In the genomic region with DNA sequence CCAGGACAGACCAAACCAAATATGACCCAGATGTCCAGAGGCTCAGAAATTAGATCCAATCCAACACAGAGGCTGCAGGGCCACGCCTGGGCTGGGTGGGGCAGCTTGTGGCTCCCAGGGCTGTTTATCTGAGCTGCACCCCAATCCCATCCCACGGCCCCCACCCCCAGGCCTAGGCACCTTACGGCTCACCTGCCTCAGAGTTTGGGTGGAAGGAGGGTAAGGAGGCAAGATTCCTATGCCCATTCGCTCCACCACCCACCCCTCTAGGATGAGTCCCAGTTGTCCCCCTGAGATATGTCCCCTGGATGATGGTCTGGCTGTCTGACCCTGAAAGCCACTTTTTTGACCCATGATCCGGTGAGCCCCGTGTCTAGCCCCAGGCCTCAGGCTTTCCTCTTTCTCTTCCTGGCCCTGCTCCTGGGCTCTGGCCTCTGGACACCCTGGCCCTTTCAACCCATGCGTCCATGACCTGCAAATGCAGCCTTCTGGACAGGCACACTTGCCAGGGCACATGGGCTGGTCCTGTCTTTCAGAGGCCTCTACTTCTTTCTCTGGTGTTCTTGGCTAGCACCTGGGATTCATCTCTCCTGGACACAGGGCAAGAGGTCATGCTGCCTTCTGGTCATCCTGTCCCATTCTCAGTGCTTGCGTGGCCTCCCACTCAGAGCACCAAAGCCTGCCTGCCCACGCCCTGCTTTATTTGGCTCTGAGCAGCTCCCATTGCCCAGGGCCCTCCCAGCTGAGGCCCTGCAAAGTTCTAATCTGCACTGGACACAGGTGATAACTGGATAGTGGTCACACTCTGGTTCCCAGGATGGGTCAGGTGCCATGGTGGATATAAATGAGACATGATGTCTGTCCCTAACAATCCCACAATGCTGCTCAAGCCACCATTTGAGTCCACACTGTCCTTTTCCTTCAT, we compare ENCODE assay signal across 18 cellular contexts. TPM values are rescaled to one million over a fixed set of nuclear protein-coding genes. Genes with fewer than 3 reads are reported as not detected.
DNase-seq lines count a peak whose midpoint lies in the region; ATAC-seq and TF ChIP-seq lines count a peak whose summit lies in the region.
"Had no signal": no experiment of that assay in that cellular context is flagged by ENCODE, and none has a peak within 500 bp of the region (broad histone marks: within the 10 kb centered on the region; RNA-seq: fewer than 3 reads in every experiment).

No MANE protein-coding gene starts in this region.

- H3K27ac ChIP-seq in OCI-LY7 (ENCODE audit: low read depth, low read length, poor library complexity, severe bottlenecking) (peak overlapping the region; percentile 64), spleen (no peak overlapping the region)

- intact Hi-C loops in OCI-LY7 (cut with micrococcal nuclease; ENCODE audit: unreplicated experiment) (no loop called here), spleen (cut with DNase I; ENCODE audit: low total_unique reads) (no loop called here)

- H3K4me1 ChIP-seq in OCI-LY7 (ENCODE audit: insufficient read depth, low read length, poor library complexity, severe bottlenecking), result peaks cover 22% of the 10 kb centered on the region
- H3K4me1 ChIP-seq in spleen, result no peaks in the 10 kb centered on the region

- H2AFZ ChIP-seq in OCI-LY7 (ENCODE audit: low read length), result peak overlapping the region; percentile 59

- 85 to 97% (median 92%) methylated on average over 6 to 9 of the region's 9 CpGs for WGBS in spleen, 5 donors

- H3K27ac Mint-ChIP-seq in activated naive CD8-positive, alpha-beta T cell treated with anti-CD3 and anti-CD28 coated beads, Interleukin-2, amount 10 ng/mL, durations not matched to agents 7 days and 5 days, result peak overlapping the region; percentile 51
- H3K27ac Mint-ChIP-seq in activated naive CD8-positive, alpha-beta T cell treated with anti-CD3 and anti-CD28 coated beads, Interleukin-2, amount 50 U/mL, for 24 hours, result no peak overlapping the region
- H3K27ac Mint-ChIP-seq in naive thymus-derived CD8-positive, alpha-beta T cell, result no peak overlapping the region
- H3K27ac Mint-ChIP-seq in activated naive CD4-positive, alpha-beta T cell treated with anti-CD3 and anti-CD28 coated beads, Interleukin-2, amount 10 ng/mL, durations not matched to agents 7 days and 5 days, result no peak overlapping the region

- H3K4me3 ChIP-seq in OCI-LY7 (ENCODE audit: low read depth, low read length, poor library complexity, severe bottlenecking), result no peak overlapping the region
- no peak overlapping the region for H3K4me3 ChIP-seq in spleen

- CTCF ChIA-PET in OCI-LY7 (lab: Charles Lee; ENCODE audit: unreplicated experiment), result no interaction called here
- CTCF ChIA-PET in activated naive CD4-positive, alpha-beta T cell treated with anti-CD3 and anti-CD28 coated beads, Interleukin-2, amount 10 ng/mL, durations not matched to agents 7 days and 5 days (lab: Charles Lee), result interaction anchor here (0.8 to 2.0 kb wide), 4 partner anchors 8 to 73 kb away, joined by 3 to 6 read pairs (median 5); no protein-coding TSS in a partner anchor

- no peak for ATAC-seq in activated naive CD8-positive, alpha-beta T cell treated with anti-CD3 and anti-CD28 coated beads, Interleukin-2, amount 10 ng/mL, durations not matched to agents 7 days and 5 days (ENCODE audit: low read depth)
- no peak for ATAC-seq in activated naive CD8-positive, alpha-beta T cell treated with anti-CD3 and anti-CD28 coated beads, Interleukin-2, amount 50 U/mL, for 24 hours
- no peak for ATAC-seq in GM21737 (IDR thresholded peaks at IDR 0.05; ENCODE audit: unreplicated experiment)
- ATAC-seq in naive thymus-derived CD8-positive, alpha-beta T cell, result no peak

- H3K36me3 Mint-ChIP-seq in activated naive CD8-positive, alpha-beta T cell treated with anti-CD3 and anti-CD28 coated beads, Interleukin-2, amount 10 ng/mL, durations not matched to agents 7 days and 5 days, result no peaks in the 10 kb centered on the region
- H3K36me3 Mint-ChIP-seq in activated naive CD8-positive, alpha-beta T cell treated with anti-CD3 and anti-CD28 coated beads, Interleukin-2, amount 50 U/mL, for 24 hours (ENCODE audit: low read depth), result no peaks in the 10 kb centered on the region
- H3K36me3 Mint-ChIP-seq in naive thymus-derived CD8-positive, alpha-beta T cell, result no peaks in the 10 kb centered on the region
- H3K36me3 Mint-ChIP-seq in activated naive CD4-positive, alpha-beta T cell treated with anti-CD3 and anti-CD28 coated beads, Interleukin-2, amount 10 ng/mL, durations not matched to agents 7 days and 5 days, result no peaks in the 10 kb centered on the region

- no peaks in the 10 kb centered on the region for H3K9me2 ChIP-seq in OCI-LY7 (ENCODE audit: insufficient read depth, low read length)

- BruUV-seq in OCI-LY7 (replicated peaks; lab: Mats Ljungman, UMichigan), result no TSS peak

- no peak for DNase-seq in activated naive CD8-positive, alpha-beta T cell treated with anti-CD3 and anti-CD28 coated beads, Interleukin-2, amount 10 ng/mL, durations not matched to agents 7 days and 5 days
- DNase-seq in activated naive CD8-positive, alpha-beta T cell treated with anti-CD3 and anti-CD28 coated beads, Interleukin-2, amount 50 U/mL, for 24 hours, result no peak
- DNase-seq in OCI-LY7 (ENCODE audit: low spot score) (no peak), islet precursor cell (peak; percentile 49), spleen (peak; percentile 49)
- no peak for DNase-seq in naive thymus-derived CD8-positive, alpha-beta T cell
- DNase-seq in activated naive CD4-positive, alpha-beta T cell treated with anti-CD3 and anti-CD28 coated beads, Interleukin-2, amount 10 ng/mL, durations not matched to agents 7 days and 5 days, result no peak
- DNase-seq: DMS79 treated with DMSO at 0.1 percent for 48 hours; NCI-H1436; NCI-H2029 treated with DMSO at 0.1 percent for 48 hours; NCI-H2171 treated with DMSO at 0.1 percent for 48 hours; NK-92 treated with Interleukin-12 subunit alpha and Interleukin-12 subunit beta, amount 100 ng/mL, for 24 hours; Right ventricle myocardium superior had no signal

- no peaks in the 10 kb centered on the region for H3K4me1 Mint-ChIP-seq in activated naive CD8-positive, alpha-beta T cell treated with anti-CD3 and anti-CD28 coated beads, Interleukin-2, amount 10 ng/mL, durations not matched to agents 7 days and 5 days
- H3K4me1 Mint-ChIP-seq in activated naive CD8-positive, alpha-beta T cell treated with anti-CD3 and anti-CD28 coated beads, Interleukin-2, amount 50 U/mL, for 24 hours, result no peaks in the 10 kb centered on the region
- H3K4me1 Mint-ChIP-seq in naive thymus-derived CD8-positive, alpha-beta T cell, result peaks cover 0 to 7% (median 0%) of the 10 kb centered on the region in 4 donors
- H3K4me1 Mint-ChIP-seq in activated naive CD4-positive, alpha-beta T cell treated with anti-CD3 and anti-CD28 coated beads, Interleukin-2, amount 10 ng/mL, durations not matched to agents 7 days and 5 days, result no peaks in the 10 kb centered on the region

- no peaks in the 10 kb centered on the region for H3K9me3 ChIP-seq in OCI-LY7 (ENCODE audit: low read length)
- H3K9me3 ChIP-seq in spleen, result no peaks in the 10 kb centered on the region

- no peaks in the 10 kb centered on the region for H4K20me1 ChIP-seq in OCI-LY7 (ENCODE audit: insufficient read depth, low read length)

- no peak overlapping the region for H3K4me3 Mint-ChIP-seq in activated naive CD8-positive, alpha-beta T cell treated with anti-CD3 and anti-CD28 coated beads, Interleukin-2, amount 10 ng/mL, durations not matched to agents 7 days and 5 days
- H3K4me3 Mint-ChIP-seq in activated naive CD8-positive, alpha-beta T cell treated with anti-CD3 and anti-CD28 coated beads, Interleukin-2, amount 50 U/mL, for 24 hours, result no peak overlapping the region
- H3K4me3 Mint-ChIP-seq in naive thymus-derived CD8-positive, alpha-beta T cell, result no peak overlapping the region
- no peak overlapping the region for H3K4me3 Mint-ChIP-seq in activated naive CD4-positive, alpha-beta T cell treated with anti-CD3 and anti-CD28 coated beads, Interleukin-2, amount 10 ng/mL, durations not matched to agents 7 days and 5 days

- peaks cover 0 to 90% (median 16%) of the 10 kb centered on the region in 7 donors for H3K27me3 ChIP-seq in spleen (replicated peaks in 1 of 7)

- H3K79me2 ChIP-seq in OCI-LY7 (ENCODE audit: insufficient read depth, low read depth, low read length), result no peaks in the 10 kb centered on the region

- peak overlapping the region; percentile 52; the same call in 1 of the 2 replicates for H3K4me2 ChIP-seq in OCI-LY7 (ENCODE audit: low read length)

- TF ChIP-seq CTCF in OCI-LY7 (conservative IDR thresholded peaks at IDR 0.05; ENCODE audit: low read length) (no peak), spleen (IDR thresholded peaks at IDR 0.05 in 8 of 11, conservative IDR thresholded peaks at IDR 0.05 in 3 of 11) (no peak)

- POLR2A ChIA-PET in activated naive CD8-positive, alpha-beta T cell treated with anti-CD3 and anti-CD28 coated beads, Interleukin-2, amount 10 ng/mL, durations not matched to agents 7 days and 5 days (lab: Charles Lee), result no interaction called here
- POLR2A ChIA-PET in OCI-LY7 (lab: Charles Lee), result interaction anchor here (0.6 kb wide), 1 partner anchor 193 kb away, joined by 3 read pairs; no protein-coding TSS in a partner anchor
- POLR2A ChIA-PET in naive thymus-derived CD8-positive, alpha-beta T cell (lab: Charles Lee), result no interaction called here

- no peaks in the 10 kb centered on the region for H3K9me3 Mint-ChIP-seq in activated naive CD8-positive, alpha-beta T cell treated with anti-CD3 and anti-CD28 coated beads, Interleukin-2, amount 10 ng/mL, durations not matched to agents 7 days and 5 days
- no peaks in the 10 kb centered on the region for H3K9me3 Mint-ChIP-seq in activated naive CD8-positive, alpha-beta T cell treated with anti-CD3 and anti-CD28 coated beads, Interleukin-2, amount 50 U/mL, for 24 hours
- no peaks in the 10 kb centered on the region for H3K9me3 Mint-ChIP-seq in naive thymus-derived CD8-positive, alpha-beta T cell
- H3K9me3 Mint-ChIP-seq in activated naive CD4-positive, alpha-beta T cell treated with anti-CD3 and anti-CD28 coated beads, Interleukin-2, amount 10 ng/mL, durations not matched to agents 7 days and 5 days, result no peaks in the 10 kb centered on the region

- no peaks in the 10 kb centered on the region for H3K36me3 ChIP-seq in OCI-LY7 (ENCODE audit: insufficient read depth, low read length)
- no peaks in the 10 kb centered on the region for H3K36me3 ChIP-seq in spleen

- peaks cover 19% of the 10 kb centered on the region for H3K27me3 Mint-ChIP-seq in activated naive CD8-positive, alpha-beta T cell treated with anti-CD3 and anti-CD28 coated beads, Interleukin-2, amount 10 ng/mL, durations not matched to agents 7 days and 5 days
- H3K27me3 Mint-ChIP-seq in activated naive CD8-positive, alpha-beta T cell treated with anti-CD3 and anti-CD28 coated beads, Interleukin-2, amount 50 U/mL, for 24 hours, result peaks cover 17% of the 10 kb centered on the region
- H3K27me3 Mint-ChIP-seq in naive thymus-derived CD8-positive, alpha-beta T cell, result peaks cover 8 to 40% (median 21%) of the 10 kb centered on the region in 5 donors
- H3K27me3 Mint-ChIP-seq in activated naive CD4-positive, alpha-beta T cell treated with anti-CD3 and anti-CD28 coated beads, Interleukin-2, amount 10 ng/mL, durations not matched to agents 7 days and 5 days, result peaks cover 67% of the 10 kb centered on the region

- no peak for TF ChIP-seq POLR2A in spleen (IDR thresholded peaks at IDR 0.05)

RNA-seq across cellular contexts. Expression of a gene that starts 39.8 kb away (rescaled TPM):
- total RNA-seq in activated naive CD8-positive, alpha-beta T cell treated with anti-CD3 and anti-CD28 coated beads, Interleukin-2, amount 10 ng/mL, durations not matched to agents 7 days and 5 days, result under 1 TPM; 0.25 to 0.31 TPM
- not detected in 2 replicates for total RNA-seq in OCI-LY7 (2014; rRNA removed; shearing (Covaris generic))
- total RNA-seq in OCI-LY7 (2022) (0.15 TPM in 1 of 2 replicates, not detected in the other), spleen (1 to 10 TPM in 2 of 7 donors, under 1 TPM in 5; 0.23 to 1.9 (median 0.44) TPM)
- 1 to 10 TPM in 1 of 3 donors, under 1 TPM in 2; 0.41 to 2.9 (median 0.64) TPM for polyA plus RNA-seq in spleen
- under 1 TPM in 1 of 2 experiments, not detected in 1; 0.39 TPM for total RNA-seq in naive thymus-derived CD8-positive, alpha-beta T cell
- polyA plus RNA-seq in naive thymus-derived CD8-positive, alpha-beta T cell, result under 1 TPM; 0.27 to 0.56 (median 0.31) TPM
- total RNA-seq: HT-29, MCF 10A, NCI-H460 had no signal

RNA-seq across cellular contexts. Expression of a gene that starts 54.1 kb away (rescaled TPM):
- total RNA-seq in activated naive CD8-positive, alpha-beta T cell treated with anti-CD3 and anti-CD28 coated beads, Interleukin-2, amount 10 ng/mL, durations not matched to agents 7 days and 5 days, result not detected
- total RNA-seq in OCI-LY7 (2014; rRNA removed; shearing (Covaris generic)), result not detected in 2 replicates
- total RNA-seq in OCI-LY7 (2022) (not detected in 2 replicates), spleen (not detected)
- polyA plus RNA-seq in spleen, result not detected
- not detected for total RNA-seq in naive thymus-derived CD8-positive, alpha-beta T cell
- polyA plus RNA-seq in naive thymus-derived CD8-positive, alpha-beta T cell, result not detected
- total RNA-seq: HT-29, MCF 10A, NCI-H460, Right ventricle myocardium superior had no signal

RNA-seq across cellular contexts. Expression of a gene that starts 55.5 kb away (rescaled TPM):
- not detected for total RNA-seq in activated naive CD8-positive, alpha-beta T cell treated with anti-CD3 and anti-CD28 coated beads, Interleukin-2, amount 10 ng/mL, durations not matched to agents 7 days and 5 days
- total RNA-seq in OCI-LY7 (2014; rRNA removed; shearing (Covaris generic)), result not detected in 2 replicates
- total RNA-seq in OCI-LY7 (2022) (not detected in 2 replicates), spleen (not detected)
- not detected for polyA plus RNA-seq in spleen
- total RNA-seq in naive thymus-derived CD8-positive, alpha-beta T cell, result not detected
- polyA plus RNA-seq in naive thymus-derived CD8-positive, alpha-beta T cell, result not detected
- total RNA-seq: HT-29, MCF 10A, NCI-H460, Right ventricle myocardium superior had no signal
- polyA plus RNA-seq: BJ had no signal

Comparison
In these comparisons a context has a peak if more than half of its experiments do, and no peak if none do; other contexts are left out.
1. DNase-seq: peak in islet precursor cell (single experiment) and spleen (single experiment); none in activated naive CD8-positive, alpha-beta T cell treated with anti-CD3 and anti-CD28 coated beads, Interleukin-2, amount 10 ng/mL, durations not matched to agents 7 days and 5 days (single experiment), activated naive CD8-positive, alpha-beta T cell treated with anti-CD3 and anti-CD28 coated beads, Interleukin-2, amount 50 U/mL, for 24 hours (single experiment), OCI-LY7 (single experiment), naive thymus-derived CD8-positive, alpha-beta T cell (0 of 10) and activated naive CD4-positive, alpha-beta T cell treated with anti-CD3 and anti-CD28 coated beads, Interleukin-2, amount 10 ng/mL, durations not matched to agents 7 days and 5 days (single experiment).